Comparison of ENCODE assay signal across 30 cellular contexts in the genomic region with DNA sequence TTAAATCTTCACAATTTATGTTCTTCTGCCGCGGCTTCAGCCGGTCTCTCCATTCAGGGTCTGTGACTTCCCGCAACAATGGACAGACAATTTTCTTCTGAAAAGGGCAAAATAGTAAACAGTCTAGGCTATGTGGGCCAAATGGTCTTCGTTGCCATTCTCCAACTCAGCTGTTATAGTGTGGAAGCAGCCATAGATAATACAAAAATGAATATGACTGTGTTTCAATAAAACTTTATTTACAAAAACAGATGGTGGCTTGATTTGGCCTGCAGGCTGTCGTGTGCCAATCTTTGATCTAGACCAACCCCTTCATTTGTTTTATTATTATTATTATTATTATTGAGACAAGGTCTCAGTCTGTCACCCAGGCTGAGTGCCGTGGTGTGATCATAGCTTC. TPM values are rescaled to one million over a fixed set of nuclear protein-coding genes. Genes with fewer than 3 reads are reported as not detected.
"Had no signal": no experiment of that assay in that cellular context is flagged by ENCODE, and none has a peak within 500 bp of the region (broad histone marks: within the 10 kb centered on the region; RNA-seq: fewer than 3 reads in every experiment).

No MANE protein-coding gene starts in this region.

- H3K4me3 ChIP-seq: ascending aorta, breast epithelium had no signal

- H3K4me1 ChIP-seq: ascending aorta, breast epithelium had no signal

- H3K27me3 ChIP-seq: ascending aorta, breast epithelium had no signal

- H3K36me3 ChIP-seq: breast epithelium, WERI-Rb-1 had no signal

- ATAC-seq: activated CD4-positive, alpha-beta T cell treated with anti-CD3 and anti-CD28 coated beads for 36 hours; activated CD4-positive, CD25-positive, alpha-beta regulatory T cell treated with anti-CD3 and anti-CD28 coated beads, Interleukin-2, amount 50 U/mL, for 24 hours; activated CD8-positive, alpha-beta memory T cell treated with anti-CD3 and anti-CD28 coated beads, Interleukin-2, amount 10 ng/mL, durations not matched to agents 7 days and 5 days; activated CD8-positive, alpha-beta T cell treated with anti-CD3 and anti-CD28 coated beads, Interleukin-2, amount 10 ng/mL, durations not matched to agents 7 days and 5 days; activated naive CD8-positive, alpha-beta T cell treated with anti-CD3 and anti-CD28 coated beads, Interleukin-2, amount 50 U/mL, for 24 hours; WTC11 had no signal

- FAIRE-seq: colon, TTC549 had no signal

- H3K27ac ChIP-seq: ascending aorta, breast epithelium, WERI-Rb-1 had no signal

- DNase-seq: activated CD4-positive, alpha-beta memory T cell treated with anti-CD3 and anti-CD28 coated beads, Interleukin-2, amount 10 ng/mL, durations not matched to agents 7 days and 5 days; activated CD4-positive, alpha-beta T cell treated with anti-CD3 and anti-CD28 coated beads for 1 hour; activated CD4-positive, alpha-beta T cell treated with anti-CD3 and anti-CD28 coated beads for 36 hours; activated CD4-positive, alpha-beta T cell treated with anti-CD3 and anti-CD28 coated beads for 48 hours; activated CD4-positive, alpha-beta T cell treated with anti-CD3 and anti-CD28 coated beads, Interleukin-2, amount 10 ng/mL, durations not matched to agents 7 days and 5 days; activated CD4-positive, alpha-beta T cell treated with anti-CD3 and anti-CD28 coated beads, Interleukin-2, amount 50 U/mL, for 48 hours; activated CD4-positive, CD25-positive, alpha-beta regulatory T cell; activated CD8-positive, alpha-beta memory T cell treated with anti-CD3 and anti-CD28 coated beads for 24 hours; activated CD8-positive, alpha-beta memory T cell treated with anti-CD3 and anti-CD28 coated beads, Interleukin-2, amount 10 ng/mL, durations not matched to agents 7 days and 5 days; activated CD8-positive, alpha-beta memory T cell treated with anti-CD3 and anti-CD28 coated beads, Interleukin-2, amount 50 U/mL, for 48 hours; activated CD8-positive, alpha-beta T cell treated with anti-CD3 and anti-CD28 coated beads, Interleukin-2, amount 10 ng/mL, durations not matched to agents 7 days and 5 days; activated effector memory CD4-positive, alpha-beta T cell treated with Interleukin-2 at 50 U/mL for 16 hours; activated gamma-delta T cell; activated naive CD4-positive, alpha-beta T cell treated with anti-CD3 and anti-CD28 coated beads, Interleukin-2, amount 10 ng/mL, durations not matched to agents 7 days and 5 days; activated naive CD4-positive, alpha-beta T cell treated with Interleukin-2 at 50 U/mL for 16 hours; activated naive CD8-positive, alpha-beta T cell treated with anti-CD3 and anti-CD28 coated beads, Interleukin-2, amount 10 ng/mL, durations not matched to agents 7 days and 5 days; activated naive CD8-positive, alpha-beta T cell treated with anti-CD3 and anti-CD28 coated beads, Interleukin-2, amount 50 U/mL, for 24 hours; activated T-cell treated with anti-CD3 and anti-CD28 coated beads, Interleukin-2, amount 50 U/mL, for 24 hours; activated T-cell treated with anti-CD3 and anti-CD28 coated beads, Interleukin-2, amount 50 U/mL, for 48 hours; amygdala; central memory CD4-positive, alpha-beta T cell; T-helper 2 cell; T-helper 9 cell; WERI-Rb-1 had no signal

RNA-seq across cellular contexts. Expression of gene SPARC, which starts 43.7 kb away (rescaled TPM):
- total RNA-seq: activated CD8-positive, alpha-beta T cell treated with anti-CD3 and anti-CD28 coated beads, Interleukin-2, amount 10 ng/mL, durations not matched to agents 7 days and 5 days had no signal
